ENCODE assay signal across 11 cellular contexts in the genomic region with DNA sequence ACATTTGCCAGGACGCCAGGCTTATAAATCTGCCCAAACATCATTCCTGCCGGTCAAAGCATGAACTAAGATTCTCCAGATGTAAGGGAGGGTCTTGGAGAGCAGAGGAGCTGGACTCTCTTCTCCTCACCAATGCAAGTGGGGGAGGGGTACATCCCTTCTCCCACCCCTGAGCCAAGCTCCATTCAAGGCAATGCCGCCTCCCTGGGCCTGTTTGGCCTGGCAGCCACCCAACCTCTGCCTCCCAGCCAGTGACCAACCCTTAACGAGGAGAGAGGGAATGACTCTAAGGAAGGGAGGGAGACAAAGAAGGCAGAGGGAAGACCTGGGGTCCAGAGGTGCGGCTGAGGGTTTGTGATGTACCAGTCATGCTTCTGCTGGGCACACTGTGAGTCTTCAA. TPM values are rescaled to one million over a fixed set of nuclear protein-coding genes. Genes with fewer than 3 reads are reported as not detected.
DNase-seq lines count a peak whose midpoint lies in the region; TF ChIP-seq lines count a peak whose summit lies in the region.
"Had no signal": no experiment of that assay in that cellular context is flagged by ENCODE, and none has a peak within 500 bp of the region (broad histone marks: within the 10 kb centered on the region; RNA-seq: fewer than 3 reads in every experiment).

No MANE protein-coding gene starts in this region.

- H3K36me3 ChIP-seq in cardiac muscle cell (no peaks in the 10 kb centered on the region), left ventricle myocardium inferior (no peaks in the 10 kb centered on the region), brain microvascular endothelial cell (replicated peaks) (no peaks in the 10 kb centered on the region)
- H3K36me3 ChIP-seq: MG63 had no signal

- TF ChIP-seq CTCF in cardiac muscle cell (IDR thresholded peaks at IDR 0.05; ENCODE audit: low read depth, low read length): no peak
- TF ChIP-seq CTCF in left ventricle myocardium inferior (IDR thresholded peaks at IDR 0.05; ENCODE audit: borderline replicate concordance): no peak
- TF ChIP-seq CTCF in nephron (IDR thresholded peaks at IDR 0.05; ENCODE audit: unreplicated experiment in 3 of 3): no peak
- no peak for TF ChIP-seq CTCF in brain microvascular endothelial cell (IDR thresholded peaks at IDR 0.05; ENCODE audit: low read depth, low read length, missing control alignments)

- H3K27me3 ChIP-seq in cardiac muscle cell: peaks cover 5% of the 10 kb centered on the region
- no peaks in the 10 kb centered on the region for H3K27me3 ChIP-seq in left ventricle myocardium inferior (ENCODE audit: low read depth)
- H3K27me3 ChIP-seq in brain microvascular endothelial cell (replicated peaks): no peaks in the 10 kb centered on the region
- H3K27me3 ChIP-seq: MG63 had no signal

- H3K4me3 Mint-ChIP-seq in nephron: no peak overlapping the region

- peaks cover 17% of the 10 kb centered on the region for H3K4me1 ChIP-seq in cardiac muscle cell (ENCODE audit: low read depth)
- H3K4me1 ChIP-seq in left ventricle myocardium inferior: peaks cover 22% of the 10 kb centered on the region

- H3K9me3 ChIP-seq in cardiac muscle cell (ENCODE audit: low read depth) (no peaks in the 10 kb centered on the region), left ventricle myocardium inferior (replicated peaks) (no peaks in the 10 kb centered on the region)
- H3K9me3 ChIP-seq: MG63 had no signal

- H3K4me3 ChIP-seq in cardiac muscle cell (no peak overlapping the region), left ventricle myocardium inferior (no peak overlapping the region), brain microvascular endothelial cell (ENCODE audit: low read depth, low read length) (no peak overlapping the region)
- H3K4me3 ChIP-seq: MG63 had no signal

- DNase-seq in cardiac muscle cell (ENCODE audit: low read depth in 1 of 2, low spot score in 1 of 2): peak in 1 of 2 donors; percentile 73
- DNase-seq in left ventricle myocardium inferior: no peak
- DNase-seq in fibroblast of peridontal ligament (ENCODE audit: extremely low read depth): peak; percentile 52
- DNase-seq in ureter (ENCODE audit: low spot score): peak; percentile 84
- no peak for DNase-seq in Kasumi-1 (lab: John Stamatoyannopoulos, UW)
- DNase-seq in NCI-H2227 treated with DMSO at 0.1 percent for 48 hours (lab: John Stamatoyannopoulos, UW): no peak
- no peak for DNase-seq in brain microvascular endothelial cell
- DNase-seq: activated CD4-positive, alpha-beta T cell treated with anti-CD3 and anti-CD28 coated beads for 1 hour; activated naive CD4-positive, alpha-beta T cell; MG63 had no signal

- H3K9me3 Mint-ChIP-seq in nephron: no peaks in the 10 kb centered on the region

- intact Hi-C loops in left ventricle myocardium inferior (cut with micrococcal nuclease): no loop called here

- peaks cover 26% of the 10 kb centered on the region for H3K4me1 Mint-ChIP-seq in nephron

- H3K27me3 Mint-ChIP-seq in nephron (ENCODE audit: low read depth): peaks cover 9% of the 10 kb centered on the region

- in situ Hi-C loops in brain microvascular endothelial cell (cut with HindIII; ENCODE audit: low pct_ligation_motif_present, low sequenced_read_pairs): no loop called here

- peak overlapping the region; percentile 64 for H3K27ac ChIP-seq in cardiac muscle cell
- no peak overlapping the region for H3K27ac ChIP-seq in left ventricle myocardium inferior (replicated peaks)
- no peak overlapping the region for H3K27ac ChIP-seq in brain microvascular endothelial cell

- no peaks in the 10 kb centered on the region for H3K36me3 Mint-ChIP-seq in nephron (ENCODE audit: low read depth)

- peak overlapping the region; percentile 82 to 89 (median 82) for H3K27ac Mint-ChIP-seq in nephron

RNA-seq across cellular contexts. Expression of a gene that starts 13.8 kb away (rescaled TPM):
- 0.21 and 0.74 TPM in 2 replicates for total RNA-seq in cardiac muscle cell
- 0.51 and 1.2 TPM in 2 replicates for polyA plus RNA-seq in cardiac muscle cell
- not detected for total RNA-seq in left ventricle myocardium inferior
- not detected for total RNA-seq in ureter

RNA-seq across cellular contexts. Expression of a gene that starts 20.9 kb away (rescaled TPM):
- total RNA-seq in cardiac muscle cell: 0.39 TPM in 1 of 2 replicates, not detected in the other
- polyA plus RNA-seq in cardiac muscle cell: 0.84 and 0.94 TPM in 2 replicates
- total RNA-seq in left ventricle myocardium inferior: 3.0 TPM
- total RNA-seq in ureter: 23.5 TPM

RNA-seq across cellular contexts. Expression of a gene that starts 21.5 kb away (rescaled TPM):
- total RNA-seq in cardiac muscle cell (0.18 TPM in 1 of 2 replicates, not detected in the other), left ventricle myocardium inferior (0.08 TPM), ureter (not detected)
- polyA plus RNA-seq in cardiac muscle cell: 0.11 TPM in 1 of 2 replicates, not detected in the other

RNA-seq across cellular contexts. Expression of a gene that starts 34.8 kb away (rescaled TPM):
- 33.4 and 75.2 TPM in 2 replicates for total RNA-seq in cardiac muscle cell
- polyA plus RNA-seq in cardiac muscle cell: 27.2 and 31.1 TPM in 2 replicates
- 113 TPM for total RNA-seq in left ventricle myocardium inferior
- 269 TPM for total RNA-seq in ureter

RNA-seq across cellular contexts. Expression of a gene that starts 43.1 kb away (rescaled TPM):
- total RNA-seq in cardiac muscle cell (108 and 116 TPM in 2 replicates), left ventricle myocardium inferior (18.4 TPM), ureter (2.7 TPM)
- 71.6 and 94.4 TPM in 2 replicates for polyA plus RNA-seq in cardiac muscle cell

Comparison
In these comparisons a context has a peak if more than half of its experiments do, and no peak if none do; other contexts are left out.
1. DNase-seq: peak in fibroblast of peridontal ligament (single experiment) and ureter (single experiment); none in left ventricle myocardium inferior (single experiment), Kasumi-1 (0 of 2), NCI-H2227 treated with DMSO at 0.1 percent for 48 hours (single experiment) and brain microvascular endothelial cell (single experiment).